9 cellular contexts compared by ENCODE assay signal in genomic region chr12:2892246-2892645, GRCh38. TPM values are rescaled to one million over a fixed set of nuclear protein-coding genes. Genes with fewer than 3 reads are reported as not detected.
DNase-seq lines count a peak whose midpoint lies in the region; ATAC-seq, FAIRE-seq and TF ChIP-seq lines count a peak whose summit lies in the region.
"Had no signal": no experiment of that assay in that cellular context is flagged by ENCODE, and none has a peak within 500 bp of the region (broad histone marks: within the 10 kb centered on the region; RNA-seq: fewer than 3 reads in every experiment).

No MANE protein-coding gene starts in this region.

- DNase-seq in AG04449 (ENCODE audit: low read depth, low spot score) (no peak), H9 (no peak), adipocyte (ENCODE audit: low read depth) (peak; percentile 50), mesothelial cell of epicardium (ENCODE audit: low spot score in 2 of 2, unreplicated experiment in 2 of 2) (no peak), T-helper 17 cell (no peak), H54 (ENCODE audit: insufficient read length, low spot score) (no peak)
- DNase-seq: pancreas had no signal

- no peak overlapping the region for H3K23ac ChIP-seq in H9 (ENCODE audit: insufficient read length, low read depth, low read length)

- no peak overlapping the region for H3K9ac ChIP-seq in H9 (ENCODE audit: extremely low read depth, insufficient read length, low read length)
- H3K9ac ChIP-seq in adipocyte (ENCODE audit: low read length): peak overlapping the region; percentile 92

- peak overlapping the region in 1 of 3 experiments; percentile 20; a peak in 1 of 7 replicates for H3K27ac Mint-ChIP-seq in H9
- H3K27ac Mint-ChIP-seq in mesothelial cell of epicardium: no peak overlapping the region
- no peak overlapping the region for H3K27ac Mint-ChIP-seq in T-helper 17 cell

- H3K4me3 Mint-ChIP-seq in H9 (peak overlapping the region; percentile 89 to 97; a peak in 2 of 5 replicates), mesothelial cell of epicardium (peak overlapping the region; percentile 90), T-helper 17 cell (no peak overlapping the region)

- no peak overlapping the region for H3K4ac ChIP-seq in H9 (ENCODE audit: low read depth, low read length)

- no peak overlapping the region for H4K91ac ChIP-seq in H9 (ENCODE audit: insufficient read length, low read depth, low read length)

- peak overlapping the region; percentile 99; the same call in 1 of the 2 replicates for H3K4me3 ChIP-seq in AG04449 (ENCODE audit: low read depth, low read length)
- peak overlapping the region; percentile 91 for H3K4me3 ChIP-seq in adipocyte (ENCODE audit: low read length)

- peaks cover 2% of the 10 kb centered on the region for H3K79me1 ChIP-seq in H9 (ENCODE audit: insufficient read depth, low read depth, low read length, poor library complexity, severe bottlenecking)

- CTCF ChIA-PET in AG04449 (lab: Yijun Ruan, JAX): interaction anchor here (0.6 to 1.2 kb wide), 4 partner anchors 20 to 149 kb away, joined by 3 read pairs; no protein-coding TSS in a partner anchor

- H3K4me1 ChIP-seq in H9 (ENCODE audit: insufficient read depth, low read length) (no peaks in the 10 kb centered on the region), adipocyte (ENCODE audit: control insufficient read depth, insufficient read depth, low read length) (peaks cover 52% of the 10 kb centered on the region)
- H3K4me1 ChIP-seq: pancreas had no signal

- no peak overlapping the region for H3K4me2 ChIP-seq in H9 (ENCODE audit: insufficient read depth, insufficient read length, low read length)

- no peak overlapping the region for H3K14ac ChIP-seq in H9 (ENCODE audit: insufficient read depth, low read length)

- H2BK12ac ChIP-seq in H9 (ENCODE audit: insufficient read length, low read depth, low read length): no peak overlapping the region

- TF ChIP-seq CTCF in AG04449 (IDR thresholded peaks at IDR 0.05; ENCODE audit: insufficient read depth, low read length, missing control alignments): no peak
- TF ChIP-seq CTCF in H9 (conservative IDR thresholded peaks at IDR 0.05): no peak
- TF ChIP-seq CTCF in mesothelial cell of epicardium (IDR thresholded peaks at IDR 0.05; ENCODE audit: unreplicated experiment): no peak

- peaks cover 8 to 22% (median 19%) of the 10 kb centered on the region in 3 experiments for H3K36me3 Mint-ChIP-seq in H9 (ENCODE audit: insufficient read depth in 1 of 3, low read depth in 3 of 3)
- peaks cover 12% of the 10 kb centered on the region for H3K36me3 Mint-ChIP-seq in mesothelial cell of epicardium
- H3K36me3 Mint-ChIP-seq in T-helper 17 cell (ENCODE audit: low read depth): peaks cover 3% of the 10 kb centered on the region

- POLR2A ChIA-PET in AG04449 (lab: Yijun Ruan, JAX): interaction anchor here (1.4 to 1.6 kb wide), 2 partner anchors 15 to 67 kb away, joined by 4 to 5 read pairs; partner anchors contain the start of genes FOXM1, RHNO1 and TEAD4

- H2BK20ac ChIP-seq in H9 (ENCODE audit: low read depth, low read length, poor library complexity, severe bottlenecking): no peak overlapping the region

- H4K8ac ChIP-seq in H9 (replicated peaks; ENCODE audit: insufficient read length, low read depth, low read length): no peak overlapping the region

- WGBS in H9 (ENCODE audit: extremely low coverage, insufficient read length, low lambda C conversion rate): no CpG with 5 or more reads among the region's 12 CpGs

- no peak overlapping the region for H2AFZ ChIP-seq in H9 (ENCODE audit: low read length)

- no peak for FAIRE-seq in H54 (lab: Jason Lieb, UNC)
- FAIRE-seq: pancreas had no signal

- no peak overlapping the region for H4K5ac ChIP-seq in H9 (ENCODE audit: insufficient read length, low read depth, low read length)

- no peaks in the 10 kb centered on the region for H3K36me3 ChIP-seq in adipocyte (ENCODE audit: control insufficient read depth, insufficient read depth, low read length, severe bottlenecking)
- H3K36me3 ChIP-seq: pancreas had no signal

- H4K20me1 ChIP-seq in H9 (ENCODE audit: control insufficient read depth, insufficient read depth, insufficient read length): peaks cover 3% of the 10 kb centered on the region

- no peak for ATAC-seq in T-helper 17 cell
- no peak for ATAC-seq in HG03095 (IDR thresholded peaks at IDR 0.05; ENCODE audit: unreplicated experiment)
- no peak for ATAC-seq in esophagus mucosa
- ATAC-seq: pancreas had no signal

- no peak overlapping the region for H3T11ph ChIP-seq in H9 (ENCODE audit: low read length)

- H3K18ac ChIP-seq in H9 (ENCODE audit: insufficient read length, low read depth, low read length): no peak overlapping the region

- H3K9me3 ChIP-seq in H9 (ENCODE audit: control insufficient read depth, low read depth, low read length) (no peaks in the 10 kb centered on the region), adipocyte (ENCODE audit: control insufficient read depth, low read length) (no peaks in the 10 kb centered on the region), T-helper 17 cell (ENCODE audit: control insufficient read depth, low read length, poor library complexity, severe bottlenecking) (no peaks in the 10 kb centered on the region)
- H3K9me3 ChIP-seq: pancreas had no signal

- H3K4me1 Mint-ChIP-seq in H9 (peaks cover 10 to 16% of the 10 kb centered on the region in 2 experiments), mesothelial cell of epicardium (peaks cover 29% of the 10 kb centered on the region), T-helper 17 cell (peaks cover 20% of the 10 kb centered on the region)

- no peaks in the 10 kb centered on the region for H3K27me3 ChIP-seq in H9 (ENCODE audit: insufficient read depth, low read length)
- H3K27me3 ChIP-seq in adipocyte (replicated peaks; ENCODE audit: control insufficient read depth, insufficient read depth, low read length): no peaks in the 10 kb centered on the region
- H3K27me3 ChIP-seq: pancreas had no signal

- 0 out of 2 replicates have a peak, but pooled peaks cover 3% of the 10 kb centered on the region for H3K27me3 Mint-ChIP-seq in H9 (ENCODE audit: low read depth)
- H3K27me3 Mint-ChIP-seq in mesothelial cell of epicardium (ENCODE audit: low read depth): no peaks in the 10 kb centered on the region
- H3K27me3 Mint-ChIP-seq in T-helper 17 cell: no peaks in the 10 kb centered on the region

- H3K23me2 ChIP-seq in H9 (ENCODE audit: insufficient read length, low read depth, low read length, poor library complexity, severe bottlenecking): peaks cover 5% of the 10 kb centered on the region

- no peak overlapping the region for H2BK120ac ChIP-seq in H9 (ENCODE audit: low read depth, low read length, poor library complexity, severe bottlenecking)

- H3K27ac ChIP-seq in H9 (ENCODE audit: insufficient read length, low read depth, low read length): no peak overlapping the region

- H3K9me3 Mint-ChIP-seq in H9 (no peaks in the 10 kb centered on the region), mesothelial cell of epicardium (no peaks in the 10 kb centered on the region)

- no peak overlapping the region for H2BK5ac ChIP-seq in H9 (ENCODE audit: insufficient read length, low read length)

- no peak overlapping the region for H2AK5ac ChIP-seq in H9 (ENCODE audit: insufficient read length, low read length)

- H2BK15ac ChIP-seq in H9 (ENCODE audit: low read depth, low read length): no peak overlapping the region

- 0 out of 2 replicates have a peak, but pooled peaks cover 1% of the 10 kb centered on the region for H3K79me2 ChIP-seq in H9 (ENCODE audit: insufficient read depth, low read length)

- no peak for TF ChIP-seq POLR2A in H54 (IDR thresholded peaks at IDR 0.05; ENCODE audit: low read depth, low read length)

- no peak overlapping the region for H3K56ac ChIP-seq in H9 (ENCODE audit: insufficient read length, low read depth, low read length)

RNA-seq across cellular contexts. Expression of gene TULP3, which starts 1.6 kb away (rescaled TPM):
- total RNA-seq in H9 (2021): 21.4 and 22.3 TPM in 2 replicates
- 24.0 to 26.4 TPM (median 25.2 TPM) in 3 replicates for total RNA-seq in mesothelial cell of epicardium
- total RNA-seq in T-helper 17 cell: 1 to 10 TPM; 6.3 to 7.9 TPM
- 15.8 TPM for total RNA-seq in esophagus mucosa

RNA-seq across cellular contexts. Expression of gene RHNO1, which starts 15.2 kb away (rescaled TPM):
- total RNA-seq in H9 (2021) (36.4 and 36.7 TPM in 2 replicates), mesothelial cell of epicardium (27.2 to 33.2 TPM (median 28.2 TPM) in 3 replicates), T-helper 17 cell (10 to 100 TPM; 18.9 to 32.9 TPM), esophagus mucosa (21.9 TPM)

RNA-seq across cellular contexts. Expression of gene FOXM1, which starts 15.3 kb away (rescaled TPM):
- 109 TPM in 2 replicates for total RNA-seq in H9 (2021)
- 22.6 to 25.4 TPM (median 24.9 TPM) in 3 replicates for total RNA-seq in mesothelial cell of epicardium
- 1 to 10 TPM; 1.0 to 1.6 TPM for total RNA-seq in T-helper 17 cell
- 31.2 TPM for total RNA-seq in esophagus mucosa

RNA-seq across cellular contexts. Expression of gene TEX52, which starts 35.4 kb away (rescaled TPM):
- 0.20 TPM in 2 replicates for total RNA-seq in H9 (2021)
- total RNA-seq in mesothelial cell of epicardium: not detected in 3 replicates
- not detected for total RNA-seq in T-helper 17 cell
- total RNA-seq in esophagus mucosa: not detected

RNA-seq across cellular contexts. Expression of gene NRIP2, which starts 57.4 kb away (rescaled TPM):
- total RNA-seq in H9 (2021) (0.15 TPM in 2 replicates), mesothelial cell of epicardium (0.14 TPM in 1 of 3 replicates, not detected in the others), T-helper 17 cell (not detected), esophagus mucosa (0.08 TPM)
